Comparison of ENCODE assay signal across 8 cellular contexts in genomic region chr17:58006924-58007780, GRCh38. TPM values are rescaled to one million over a fixed set of nuclear protein-coding genes. Genes with fewer than 3 reads are reported as not detected.
DNase-seq lines count a peak whose midpoint lies in the region; ATAC-seq, FAIRE-seq and TF ChIP-seq lines count a peak whose summit lies in the region.

SRSF1 (minus strand) TSS chr17:58007246; CDS start chr17:58007137, 109 bp downstream.

- TF ChIP-seq EP300 in HepG2 (IDR thresholded peaks at IDR 0.05; ENCODE audit: low read depth in 2 of 2, low read length in 2 of 2) (peak; percentile 16 to 62; a peak in 1 of 4 replicates), HepG2 (CRISPR knock-in tag; IDR thresholded peaks at IDR 0.05; ENCODE audit: borderline replicate concordance) (peak; percentile 52; the same call in 1 of the 2 replicates)

- CTCF ChIA-PET in HepG2 (lab: Yijun Ruan, JAX; ENCODE audit: low intra/inter-chr PET ratio, low total read pairs): no interaction called here

- TF ChIP-seq CTCF in HepG2 (CRISPR knock-in tag; IDR thresholded peaks at IDR 0.05): no peak

- BruUV-seq in HepG2 (replicated peaks; lab: Mats Ljungman, UMichigan): no TSS peak

- H3K36me3 ChIP-seq in HepG2 (replicated peaks in 1 of 2; ENCODE audit: control insufficient read depth in 1 of 2, insufficient read depth in 2 of 2, low read length in 2 of 2): peaks cover 4 to 37% of the 10 kb centered on the region in 2 experiments

- in situ Hi-C loops in HepG2 (cut with HindIII; ENCODE audit: extremely low pct_ligation_motif_present, low pct_unique_long_range_greater_than_20kb): loop anchor here (5.0 kb wide), 1 partner anchor 80 kb away; no protein-coding TSS in a partner anchor

- peak; percentile 73 for FAIRE-seq in HepG2 (lab: Jason Lieb, UNC)

- peak within 1 kb of the TSS; percentile 99 for H3K27ac ChIP-seq in HepG2 (ENCODE audit: extremely low read length, insufficient read depth, low read length)

- TF ChIP-seq RAD21 in HepG2 (CRISPR knock-in tag; IDR thresholded peaks at IDR 0.05): peak; percentile 44

- H3K4me1 ChIP-seq in HepG2 (ENCODE audit: insufficient read depth, low read length): peaks cover 55% of the 10 kb centered on the region

- H3K9me3 ChIP-seq in HepG2 (ENCODE audit: low read length): no peaks in the 10 kb centered on the region

- DNase-seq in C1 segment of cervical spinal cord (lab: John Stamatoyannopoulos, UW) (peak; percentile 86 to 100 (median 96)), NCI-H748 treated with DMSO at 0.1 percent for 48 hours (lab: John Stamatoyannopoulos, UW) (peak; percentile 98), dermis blood vessel endothelial cell (peak; percentile 99), HepG2 (ENCODE audit: low spot score) (peak; percentile 97)
- peak; percentile 93 to 97 for DNase-seq in activated CD4-positive, alpha-beta T cell treated with anti-CD3 and anti-CD28 coated beads, Interleukin-2, amount 50 U/mL, for 24 hours (ENCODE audit: low read depth in 1 of 2, low spot score in 1 of 2)
- DNase-seq in stimulated activated CD4-positive, alpha-beta T cell treated with anti-CD3 and anti-CD28 coated beads, Interleukin-4, amount 100 ng/mL, for 1 hour: peak; percentile 97

- peak within 1 kb of the TSS; percentile 91 for H3K4me2 ChIP-seq in HepG2 (ENCODE audit: low read depth, low read length)

- peaks cover 53% of the 10 kb centered on the region for H3K79me2 ChIP-seq in HepG2 (ENCODE audit: insufficient read depth, low read length)

- ATAC-seq in GM19372 (IDR thresholded peaks at IDR 0.05; ENCODE audit: low read depth, unreplicated experiment) (peak; percentile 78), HG03558 (IDR thresholded peaks at IDR 0.05; ENCODE audit: extremely low read depth, unreplicated experiment) (peak; percentile 76), HepG2 (peak; percentile 92)

- no peaks in the 10 kb centered on the region; a peak in 1 of 5 replicates for H3K27me3 ChIP-seq in HepG2 (ENCODE audit: control insufficient read depth in 1 of 2, insufficient read depth in 2 of 2, low read length in 2 of 2)

- intact Hi-C loops in HepG2 (cut with micrococcal nuclease; ENCODE audit: unreplicated experiment): loop anchor here (1.0 kb wide), 1 partner anchor 77 kb away; no protein-coding TSS in a partner anchor

- H4K20me1 ChIP-seq in HepG2 (ENCODE audit: insufficient read depth, low read length): peaks cover 42% of the 10 kb centered on the region

- peak within 1 kb of the TSS; percentile 79 to 99 (median 92) for H3K4me3 ChIP-seq in HepG2 (replicated peaks in 1 of 3; ENCODE audit: insufficient read depth in 1 of 3, low read depth in 2 of 3, low read length in 3 of 3)

- peak within 1 kb of the TSS; percentile 100 for H3K9ac ChIP-seq in HepG2 (ENCODE audit: insufficient read depth, low read depth, low read length)

- POLR2A ChIA-PET in HepG2 (lab: Yijun Ruan, JAX): interaction anchor here (0.8 to 3.8 kb wide), 27 partner anchors 11 to 624 kb away, joined by 3 to 71 read pairs (median 9); partner anchors contain the start of genes CUEDC1, DYNLL2, MRPS23 and VEZF1

- peak; percentile 97 to 98 for TF ChIP-seq POLR2A in HepG2 (IDR thresholded peaks at IDR 0.05; ENCODE audit: insufficient read depth in 1 of 2, low read depth in 2 of 2, low read length in 2 of 2)

- H2AFZ ChIP-seq in HepG2 (ENCODE audit: low read length): peak within 1 kb of the TSS; percentile 99

- 2% methylated on average over 76 of the region's 86 CpGs for WGBS in HepG2 (ENCODE audit: low lambda C conversion rate)

TF ChIP-seq in HepG2, 621 proteins besides CTCF, POLR2A, EP300 and RAD21 (continues in another document):
- TF ChIP-seq ZNF839 (CRISPR knock-in tag; IDR thresholded peaks at IDR 0.05; ENCODE audit: borderline replicate concordance) (peak; percentile 94; the same call in 1 of the 2 replicates), EZH2 (conservative IDR thresholded peaks at IDR 0.05; ENCODE audit: low read depth, low read length) (no peak), ZNF678 (CRISPR knock-in tag; IDR thresholded peaks at IDR 0.05) (peak; percentile 95), YEATS4 (CRISPR knock-in tag; IDR thresholded peaks at IDR 0.05; ENCODE audit: borderline replicate concordance) (peak; percentile 99), TMF1 (CRISPR knock-in tag; IDR thresholded peaks at IDR 0.05; ENCODE audit: low read depth) (peak; percentile 88), ZNF101 (CRISPR knock-in tag; IDR thresholded peaks at IDR 0.05; ENCODE audit: borderline replicate concordance, low read depth) (peak; percentile 95; the same call in 1 of the 2 replicates), ZFX (CRISPR knock-in tag; IDR thresholded peaks at IDR 0.05; ENCODE audit: low read depth) (peak; percentile 99), DPF2 (CRISPR knock-in tag; IDR thresholded peaks at IDR 0.05; ENCODE audit: borderline replicate concordance, low read depth) (0 out of 2 replicates have a peak, but pooled peaks have one; percentile 35), ZNF569 (CRISPR knock-in tag; IDR thresholded peaks at IDR 0.05; ENCODE audit: borderline replicate concordance) (peak; percentile 19; the same call in 1 of the 2 replicates), ZNF468 (CRISPR knock-in tag; IDR thresholded peaks at IDR 0.05) (no peak), ZNF761 (CRISPR knock-in tag; conservative IDR thresholded peaks at IDR 0.05) (peak; percentile 98), KLF9 (CRISPR knock-in tag; IDR thresholded peaks at IDR 0.05; ENCODE audit: low read depth) (0 out of 2 replicates have a peak, but pooled peaks have one; percentile 32), MTERF4 (CRISPR knock-in tag; IDR thresholded peaks at IDR 0.05) (peak; percentile 38), SMAD1 (CRISPR knock-in tag; IDR thresholded peaks at IDR 0.05; ENCODE audit: borderline replicate concordance, low read depth) (0 out of 2 replicates have a peak, but pooled peaks have one; percentile 73), ZNF530 (CRISPR knock-in tag; IDR thresholded peaks at IDR 0.05; ENCODE audit: low read depth) (no peak), CHD2 (IDR thresholded peaks at IDR 0.05; ENCODE audit: low read depth, low read length) (peak; percentile 85), PAXIP1 (CRISPR knock-in tag; conservative IDR thresholded peaks at IDR 0.05) (peak; percentile 55), PLRG1 (conservative IDR thresholded peaks at IDR 0.05) (no peak)

RNA-seq across cellular contexts. Expression of gene SRSF1, which starts in this region (rescaled TPM):
- total RNA-seq in dermis blood vessel endothelial cell: 415 and 532 TPM in 2 replicates
- 445 and 520 TPM in 2 replicates for total RNA-seq in HepG2 (2016; rRNA removed; fragmentation: Illumina TruSeq; extraction: Trizol)
- total RNA-seq in HepG2 (2016; cell fraction: cytosol; rRNA removed; fragmentation: Illumina TruSeq; extraction: Trizol; ENCODE audit: low read depth): 40.7 and 51.5 TPM in 2 replicates
- 472 and 528 TPM in 2 replicates for total RNA-seq in HepG2 (2016; cell fraction: insoluble cytoplasmic fraction; rRNA removed; fragmentation: Illumina TruSeq; extraction: Trizol)
- 120 and 137 TPM in 2 replicates for total RNA-seq in HepG2 (2016; cell fraction: membrane; rRNA removed; fragmentation: Illumina TruSeq; extraction: Trizol)
- 332 and 353 TPM in 2 replicates for total RNA-seq in HepG2 (2016; cell fraction: nucleus; rRNA removed; fragmentation: Illumina TruSeq; extraction: Trizol)
- polyA plus RNA-seq in HepG2 (2011; rRNA removed): 142 and 144 TPM in 2 replicates
- polyA plus RNA-seq in HepG2 (2011; cell fraction: cytosol; rRNA removed): 61.9 and 82.9 TPM in 2 replicates
- 1,130 and 1,625 TPM in 2 replicates for polyA plus RNA-seq in HepG2 (2011; cell fraction: nucleus; rRNA removed)
- polyA plus RNA-seq in HepG2 (2012): 96.9 and 161 TPM in 2 replicates
- 19.4 and 20.4 TPM in 2 replicates for polyA plus RNA-seq in HepG2 (2016; cell fraction: cytosol; fragmentation: Illumina TruSeq; extraction: Trizol; ENCODE audit: low read depth)
- 411 and 445 TPM in 2 replicates for polyA plus RNA-seq in HepG2 (2016; cell fraction: insoluble cytoplasmic fraction; fragmentation: Illumina TruSeq; extraction: Trizol; ENCODE audit: low read depth)
- polyA plus RNA-seq in HepG2 (2016; cell fraction: membrane; fragmentation: Illumina TruSeq; extraction: Trizol; ENCODE audit: low read depth): 54.7 and 57.3 TPM in 2 replicates
- 359 and 383 TPM in 2 replicates for polyA plus RNA-seq in HepG2 (2016; cell fraction: nucleus; fragmentation: Illumina TruSeq; extraction: Trizol; ENCODE audit: insufficient read depth, low read depth)
- 673 and 710 TPM in 2 replicates for polyA minus RNA-seq in HepG2 (2011; rRNA and poly(A)+ RNA removed; ENCODE audit: low replicate concordance)
- 78.3 and 89.3 TPM in 2 replicates for polyA minus RNA-seq in HepG2 (2011; cell fraction: cytosol; rRNA and poly(A)+ RNA removed)
- 1,057 and 1,237 TPM in 2 replicates for polyA minus RNA-seq in HepG2 (2011; cell fraction: nucleus; rRNA and poly(A)+ RNA removed)

Comparison
In these comparisons a context has a peak if more than half of its experiments do, and no peak if none do; other contexts are left out.
1. Peak in every context shown above with its lines: DNase-seq, ATAC-seq, H3K4me3 ChIP-seq and H3K27ac ChIP-seq.